In genomic region chr6:2353412-2354137, GRCh38 we compare ENCODE assay signal across 8 cellular contexts.
DNase-seq lines count a peak whose midpoint lies in the region; ATAC-seq, FAIRE-seq and TF ChIP-seq lines count a peak whose summit lies in the region.

No MANE protein-coding gene starts in this region.

- H3K4me3 ChIP-seq in AG04450 (ENCODE audit: low read depth, low read length) (no peak overlapping the region), liver (ENCODE audit: low read depth in 1 of 3, low read length in 3 of 3) (no peak overlapping the region)

- peaks cover 0 to 1% (median 0%) of the 10 kb centered on the region in 4 donors for H3K36me3 ChIP-seq in liver (ENCODE audit: control insufficient read depth in 4 of 4, insufficient read depth in 3 of 4, low read depth in 1 of 4, low read length in 3 of 4)

- H3K27ac ChIP-seq in AG04450 (ENCODE audit: low read depth, low read length) (no peak overlapping the region), liver (ENCODE audit: low read depth in 1 of 2, low read length in 2 of 2) (no peak overlapping the region)

- no peak overlapping the region for H3K9ac ChIP-seq in liver (ENCODE audit: low read depth in 1 of 2, low read length in 2 of 2)

- peak; percentile 96 to 97 for TF ChIP-seq RAD21 in liver (IDR thresholded peaks at IDR 0.05)

- H3K4me1 ChIP-seq in liver (ENCODE audit: control insufficient read depth in 4 of 4, insufficient read depth in 4 of 4, low read length in 3 of 4), result peaks cover 0 to 4% (median 0%) of the 10 kb centered on the region in 4 donors

- H3K9me3 ChIP-seq in AG04450 (ENCODE audit: control insufficient read depth, insufficient read depth, low read length) (no peaks in the 10 kb centered on the region), liver (ENCODE audit: control insufficient read depth in 4 of 4, low read length in 3 of 4) (no peaks in the 10 kb centered on the region)

- H3K27me3 ChIP-seq in AG04450 (ENCODE audit: control insufficient read depth, insufficient read depth, low read length) (no peaks in the 10 kb centered on the region), liver (ENCODE audit: control insufficient read depth in 4 of 4, insufficient read depth in 4 of 4, low read length in 3 of 4) (no peaks in the 10 kb centered on the region)

- TF ChIP-seq CTCF in AG04450 (IDR thresholded peaks at IDR 0.05; ENCODE audit: low read depth, low read length) (peak; percentile 80), liver (IDR thresholded peaks at IDR 0.05; ENCODE audit: low read depth, low read length, missing input control) (peak; percentile 77)

- peak; percentile 45 for DNase-seq in AG04450 (ENCODE audit: low read depth, low spot score)
- peak; percentile 12 for DNase-seq in GM18507 (ENCODE audit: extremely low spot score, insufficient read length, low read depth)
- DNase-seq in NCI-H226, result peak; percentile 88
- peak; percentile 8 to 39 for DNase-seq in activated CD4-positive, alpha-beta T cell treated with anti-CD3 and anti-CD28 coated beads for 4 hours
- DNase-seq in dedifferentiated amniotic fluid mesenchymal stem cell (ENCODE audit: extremely low spot score), result peak; percentile 85
- peak; percentile 8 for DNase-seq in stimulated activated CD8-positive, alpha-beta memory T cell treated with anti-CD3 and anti-CD28 coated beads, Interleukin-12 subunit alpha, Interleukin-12 subunit beta, amount 100 ng/mL, for 24 hours (ENCODE audit: extremely low read depth)

- WGBS in liver, result 58% methylated on average over 10 of the region's 10 CpGs

- POLR2A ChIA-PET in AG04450 (lab: Yijun Ruan, JAX), result interaction anchor here (0.6 kb wide), 1 partner anchor 282 kb away, joined by 4 read pairs; no protein-coding TSS in a partner anchor

- no peak for ATAC-seq in HG03159 (IDR thresholded peaks at IDR 0.05; ENCODE audit: unreplicated experiment)

- CTCF ChIA-PET in AG04450 (lab: Charles Lee), result interaction anchor here (0.5 to 4.5 kb wide), 34 partner anchors 9 to 845 kb away, joined by 3 to 54 read pairs (median 3); no protein-coding TSS in a partner anchor

- peak; percentile 80 for FAIRE-seq in GM18507 (lab: Jason Lieb, UNC)

TF ChIP-seq in liver, 16 proteins besides CTCF, POLR2A, EP300 and RAD21:
- TF ChIP-seq REST (IDR thresholded peaks at IDR 0.05), result no peak
- TF ChIP-seq FOXA2 (IDR thresholded peaks at IDR 0.05), result no peak
- no peak for TF ChIP-seq FOXA1 (IDR thresholded peaks at IDR 0.05)
- TF ChIP-seq HNF4A (conservative IDR thresholded peaks at IDR 0.05), result no peak
- TF ChIP-seq HNF4G (IDR thresholded peaks at IDR 0.05), result no peak
- no peak for TF ChIP-seq NR2F2 (IDR thresholded peaks at IDR 0.05)
- no peak for TF ChIP-seq GABPA (IDR thresholded peaks at IDR 0.05 in 1 of 2, conservative IDR thresholded peaks at IDR 0.05 in 1 of 2)
- TF ChIP-seq, protein P1, sequence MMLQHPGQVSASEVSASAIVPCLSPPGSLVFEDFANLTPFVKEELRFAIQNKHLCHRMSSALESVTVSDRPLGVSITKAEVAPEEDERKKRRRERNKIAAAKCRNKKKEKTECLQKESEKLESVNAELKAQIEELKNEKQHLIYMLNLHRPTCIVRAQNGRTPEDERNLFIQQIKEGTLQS (IDR thresholded peaks at IDR 0.05), result no peak
- TF ChIP-seq, protein P2, sequence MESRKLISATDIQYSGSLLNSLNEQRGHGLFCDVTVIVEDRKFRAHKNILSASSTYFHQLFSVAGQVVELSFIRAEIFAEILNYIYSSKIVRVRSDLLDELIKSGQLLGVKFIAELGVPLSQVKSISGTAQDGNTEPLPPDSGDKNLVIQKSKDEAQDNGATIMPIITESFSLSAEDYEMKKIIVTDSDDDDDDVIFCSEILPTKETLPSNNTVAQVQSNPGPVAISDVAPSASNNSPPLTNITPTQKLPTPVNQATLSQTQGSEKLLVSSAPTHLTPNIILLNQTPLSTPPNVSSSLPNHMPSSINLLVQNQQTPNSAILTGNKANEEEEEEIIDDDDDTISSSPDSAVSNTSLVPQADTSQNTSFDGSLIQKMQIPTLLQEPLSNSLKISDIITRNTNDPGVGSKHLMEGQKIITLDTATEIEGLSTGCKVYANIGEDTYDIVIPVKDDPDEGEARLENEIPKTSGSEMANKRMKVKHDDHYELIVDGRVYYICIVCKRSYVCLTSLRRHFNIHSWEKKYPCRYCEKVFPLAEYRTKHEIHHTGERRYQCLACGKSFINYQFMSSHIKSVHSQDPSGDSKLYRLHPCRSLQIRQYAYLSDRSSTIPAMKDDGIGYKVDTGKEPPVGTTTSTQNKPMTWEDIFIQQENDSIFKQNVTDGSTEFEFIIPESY (IDR thresholded peaks at IDR 0.05), result no peak

Comparison
In these comparisons a context has a peak if more than half of its experiments do, and no peak if none do; other contexts are left out.
1. DNase-seq: peak in every context shown above with its lines; median percentile 88 in NCI-H226; 85 in dedifferentiated amniotic fluid mesenchymal stem cell; 45 in AG04450; 24 in activated CD4-positive, alpha-beta T cell treated with anti-CD3 and anti-CD28 coated beads for 4 hours; 12 in GM18507; 8 in stimulated activated CD8-positive, alpha-beta memory T cell treated with anti-CD3 and anti-CD28 coated beads, Interleukin-12 subunit alpha, Interleukin-12 subunit beta, amount 100 ng/mL, for 24 hours.